ENCODE assay signal across 1 cellular context in genomic region chr1:173257805-173258204, GRCh38.
TF ChIP-seq lines count a peak whose summit lies in the region.

No MANE protein-coding gene starts in this region.

TF ChIP-seq in SK-N-SH treated with all-trans-retinoic acid at 6 μM for 48 hours, 23 proteins besides CTCF, POLR2A, EP300 and RAD21 (continued from another document):
- TF ChIP-seq, protein P1, sequence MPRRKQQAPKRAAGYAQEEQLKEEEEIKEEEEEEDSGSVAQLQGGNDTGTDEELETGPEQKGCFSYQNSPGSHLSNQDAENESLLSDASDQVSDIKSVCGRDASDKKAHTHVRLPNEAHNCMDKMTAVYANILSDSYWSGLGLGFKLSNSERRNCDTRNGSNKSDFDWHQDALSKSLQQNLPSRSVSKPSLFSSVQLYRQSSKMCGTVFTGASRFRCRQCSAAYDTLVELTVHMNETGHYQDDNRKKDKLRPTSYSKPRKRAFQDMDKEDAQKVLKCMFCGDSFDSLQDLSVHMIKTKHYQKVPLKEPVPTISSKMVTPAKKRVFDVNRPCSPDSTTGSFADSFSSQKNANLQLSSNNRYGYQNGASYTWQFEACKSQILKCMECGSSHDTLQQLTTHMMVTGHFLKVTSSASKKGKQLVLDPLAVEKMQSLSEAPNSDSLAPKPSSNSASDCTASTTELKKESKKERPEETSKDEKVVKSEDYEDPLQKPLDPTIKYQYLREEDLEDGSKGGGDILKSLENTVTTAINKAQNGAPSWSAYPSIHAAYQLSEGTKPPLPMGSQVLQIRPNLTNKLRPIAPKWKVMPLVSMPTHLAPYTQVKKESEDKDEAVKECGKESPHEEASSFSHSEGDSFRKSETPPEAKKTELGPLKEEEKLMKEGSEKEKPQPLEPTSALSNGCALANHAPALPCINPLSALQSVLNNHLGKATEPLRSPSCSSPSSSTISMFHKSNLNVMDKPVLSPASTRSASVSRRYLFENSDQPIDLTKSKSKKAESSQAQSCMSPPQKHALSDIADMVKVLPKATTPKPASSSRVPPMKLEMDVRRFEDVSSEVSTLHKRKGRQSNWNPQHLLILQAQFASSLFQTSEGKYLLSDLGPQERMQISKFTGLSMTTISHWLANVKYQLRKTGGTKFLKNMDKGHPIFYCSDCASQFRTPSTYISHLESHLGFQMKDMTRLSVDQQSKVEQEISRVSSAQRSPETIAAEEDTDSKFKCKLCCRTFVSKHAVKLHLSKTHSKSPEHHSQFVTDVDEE (CRISPR knock-in tag; IDR thresholded peaks at IDR 0.05): no peak
- no peak for TF ChIP-seq ZNF70 (CRISPR knock-in tag; IDR thresholded peaks at IDR 0.05)
- TF ChIP-seq TCF4 (CRISPR knock-in tag; IDR thresholded peaks at IDR 0.05; ENCODE audit: borderline replicate concordance): no peak
